13 cellular contexts compared by ENCODE assay signal in genomic region chr16:75340715-75341500, GRCh38.
DNase-seq lines count a peak whose midpoint lies in the region; ATAC-seq and TF ChIP-seq lines count a peak whose summit lies in the region.
"Had no signal": no experiment of that assay in that cellular context is flagged by ENCODE, and none has a peak within 500 bp of the region (broad histone marks: within the 10 kb centered on the region; RNA-seq: fewer than 3 reads in every experiment).

No MANE protein-coding gene starts in this region.

- H3K27me3 Mint-ChIP-seq in progenitor cell of endocrine pancreas: no peaks in the 10 kb centered on the region

- H3K27ac Mint-ChIP-seq in progenitor cell of endocrine pancreas: peak overlapping the region; percentile 79
- no peak overlapping the region for H3K27ac Mint-ChIP-seq in stimulated activated effector memory CD8-positive, alpha-beta T cell treated with anti-CD3 and anti-CD28 coated beads, Interleukin-12 subunit alpha, Interleukin-12 subunit beta, amount 100 ng/mL, for 72 hours

- H3K4me3 Mint-ChIP-seq in progenitor cell of endocrine pancreas (ENCODE audit: low read depth): peak overlapping the region; percentile 0
- no peak overlapping the region for H3K4me3 Mint-ChIP-seq in stimulated activated effector memory CD8-positive, alpha-beta T cell treated with anti-CD3 and anti-CD28 coated beads, Interleukin-12 subunit alpha, Interleukin-12 subunit beta, amount 100 ng/mL, for 72 hours
- H3K4me3 Mint-ChIP-seq: neural crest cell had no signal

- TF ChIP-seq CTCF in VCaP (conservative IDR thresholded peaks at IDR 0.05) (no peak), progenitor cell of endocrine pancreas (IDR thresholded peaks at IDR 0.05; ENCODE audit: unreplicated experiment) (no peak)

- H3K27ac ChIP-seq in VCaP: peak overlapping the region; percentile 68; the same call in 1 of the 2 replicates

- in situ Hi-C loops in Caki2 (cut with HindIII; ENCODE audit: low pct_unique_long_range_greater_than_20kb, low sequenced_read_pairs): no loop called here

- H3K36me3 Mint-ChIP-seq in progenitor cell of endocrine pancreas (ENCODE audit: insufficient read depth): peaks cover 10% of the 10 kb centered on the region
- peaks cover 5% of the 10 kb centered on the region for H3K36me3 Mint-ChIP-seq in stimulated activated effector memory CD8-positive, alpha-beta T cell treated with anti-CD3 and anti-CD28 coated beads, Interleukin-12 subunit alpha, Interleukin-12 subunit beta, amount 100 ng/mL, for 72 hours

- DNase-seq in Caki2 (ENCODE audit: low read depth) (peak; percentile 94), glomerular visceral epithelial cell (ENCODE audit: extremely low spot score) (peak; percentile 90), progenitor cell of endocrine pancreas (ENCODE audit: low spot score, unreplicated experiment) (no peak)
- no peak for DNase-seq in stimulated activated effector memory CD8-positive, alpha-beta T cell treated with anti-CD3 and anti-CD28 coated beads, Interleukin-12 subunit alpha, Interleukin-12 subunit beta, amount 100 ng/mL, for 72 hours (ENCODE audit: low spot score in 2 of 2)
- DNase-seq: gastrocnemius medialis, KG1, NCI-H510A, SW 1271 had no signal

- ATAC-seq in stimulated activated effector memory CD8-positive, alpha-beta T cell treated with anti-CD3 and anti-CD28 coated beads, Interleukin-12 subunit alpha, Interleukin-12 subunit beta, amount 100 ng/mL, for 72 hours: no peak
- no peak for ATAC-seq in esophagus mucosa
- no peak for ATAC-seq in HG02973 (IDR thresholded peaks at IDR 0.05; ENCODE audit: unreplicated experiment)
- no peak for ATAC-seq in GM21717 (IDR thresholded peaks at IDR 0.05; ENCODE audit: unreplicated experiment)

- peaks cover 6% of the 10 kb centered on the region for H3K9me3 Mint-ChIP-seq in progenitor cell of endocrine pancreas (ENCODE audit: low read depth)
- no peaks in the 10 kb centered on the region for H3K9me3 Mint-ChIP-seq in stimulated activated effector memory CD8-positive, alpha-beta T cell treated with anti-CD3 and anti-CD28 coated beads, Interleukin-12 subunit alpha, Interleukin-12 subunit beta, amount 100 ng/mL, for 72 hours
- H3K9me3 Mint-ChIP-seq: neural crest cell had no signal

- peaks cover 49% of the 10 kb centered on the region for H3K4me1 Mint-ChIP-seq in progenitor cell of endocrine pancreas (ENCODE audit: low read depth)
- H3K4me1 Mint-ChIP-seq in stimulated activated effector memory CD8-positive, alpha-beta T cell treated with anti-CD3 and anti-CD28 coated beads, Interleukin-12 subunit alpha, Interleukin-12 subunit beta, amount 100 ng/mL, for 72 hours: no peaks in the 10 kb centered on the region

Comparison
In these comparisons a context has a peak if more than half of its experiments do, and no peak if none do; other contexts are left out.
1. DNase-seq: peak in Caki2 (single experiment) and glomerular visceral epithelial cell (single experiment); none in progenitor cell of endocrine pancreas (single experiment) and stimulated activated effector memory CD8-positive, alpha-beta T cell treated with anti-CD3 and anti-CD28 coated beads, Interleukin-12 subunit alpha, Interleukin-12 subunit beta, amount 100 ng/mL, for 72 hours (0 of 2).